8 cellular contexts compared by ENCODE assay signal in the genomic region with DNA sequence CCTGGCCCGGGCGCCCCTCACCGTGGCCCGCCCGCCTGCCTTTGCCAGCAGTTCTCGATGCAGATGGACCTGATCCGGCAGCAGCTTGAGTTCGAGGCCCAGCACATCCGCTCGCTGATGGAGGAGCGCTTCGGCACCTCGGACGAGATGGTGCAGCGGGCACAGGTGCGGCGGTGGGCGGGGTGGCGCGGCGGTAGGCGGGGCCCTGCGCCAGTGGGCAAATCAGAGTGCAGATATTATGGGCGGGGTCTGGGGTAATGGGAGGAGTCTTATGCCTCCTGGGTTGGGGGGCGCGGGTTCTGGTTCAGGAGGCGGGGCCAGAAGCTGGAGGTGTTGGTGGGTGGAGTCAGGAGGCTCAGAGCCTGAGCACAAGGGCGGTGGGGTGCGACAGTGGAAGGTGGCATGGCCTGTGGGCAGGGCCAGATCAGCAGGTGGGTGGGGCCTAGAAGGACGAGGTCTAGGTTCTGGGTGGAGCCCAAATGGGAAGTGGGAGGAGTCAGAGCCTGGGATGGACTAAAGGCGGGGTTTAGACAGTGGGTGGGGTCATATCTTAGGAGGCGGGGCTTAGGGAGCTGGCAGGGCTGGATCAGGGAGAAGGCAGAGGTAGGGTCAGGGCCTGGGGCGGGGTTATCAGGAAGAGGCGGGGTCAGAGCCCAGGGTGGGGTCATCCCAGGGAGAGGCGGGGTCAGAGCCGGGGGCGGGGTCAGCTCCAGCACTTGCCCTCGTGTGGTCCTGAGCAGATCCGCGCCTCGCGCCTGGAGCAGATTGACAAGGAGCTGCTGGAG. TPM values are rescaled to one million over a fixed set of nuclear protein-coding genes. Genes with fewer than 3 reads are reported as not detected.
A peak's percentile ranks its signal among the peaks of the same experiment; 100 is the strongest.
DNase-seq lines count a peak whose midpoint lies in the region; ATAC-seq and TF ChIP-seq lines count a peak whose summit lies in the region.

No MANE protein-coding gene starts in this region.

- TF ChIP-seq POLR2A in spleen (IDR thresholded peaks at IDR 0.05) = no peak

- TF ChIP-seq CTCF in brain (conservative IDR thresholded peaks at IDR 0.05) = no peak
- no peak for TF ChIP-seq CTCF in spleen (IDR thresholded peaks at IDR 0.05 in 8 of 11, conservative IDR thresholded peaks at IDR 0.05 in 3 of 11)

- H3K27ac Mint-ChIP-seq in brain = peak overlapping the region in 4 of 5 experiments; percentile 86 to 88 (median 86)

- peaks cover 0 to 9% (median 0%) of the 10 kb centered on the region in 6 donors for H3K36me3 ChIP-seq in spleen

- H3K9me3 ChIP-seq in spleen = no peaks in the 10 kb centered on the region

- peaks cover 0 to 6% (median 0%) of the 10 kb centered on the region in 5 experiments for H3K9me3 Mint-ChIP-seq in brain

- DNase-seq in COLO829 (ENCODE audit: low spot score) (peak; percentile 97), HK-2 (ENCODE audit: unreplicated experiment) (peak; percentile 80), SK-N-DZ (ENCODE audit: low spot score) (peak; percentile 81), left lobe of liver (ENCODE audit: low spot score) (no peak), spleen (no peak)

- ATAC-seq in left lobe of liver = peak; percentile 57
- ATAC-seq in GM21619 (IDR thresholded peaks at IDR 0.05; ENCODE audit: unreplicated experiment) = no peak
- ATAC-seq in HG03439 (IDR thresholded peaks at IDR 0.05; ENCODE audit: unreplicated experiment) = no peak

- peaks cover 14% of the 10 kb centered on the region for H3K27me3 Mint-ChIP-seq in brain

- no peak overlapping the region for H3K27ac ChIP-seq in spleen

- H3K36me3 Mint-ChIP-seq in brain = peaks cover 35% of the 10 kb centered on the region

- peak overlapping the region in 4 of 5 experiments; percentile 37 to 65 (median 41) for H3K4me3 Mint-ChIP-seq in brain

- peaks cover 4 to 51% (median 30%) of the 10 kb centered on the region in 6 donors for H3K4me1 ChIP-seq in spleen

- peaks cover 36% of the 10 kb centered on the region for H3K4me1 Mint-ChIP-seq in brain

- H3K4me3 ChIP-seq in spleen = peak overlapping the region in 1 of 8 donors; percentile 48

- 2 to 9% (median 3%) methylated on average over 18 to 42 of the region's 42 CpGs for WGBS in spleen, 5 donors

- intact Hi-C loops in spleen (cut with DNase I; ENCODE audit: low total_unique reads) = no loop called here

- peaks cover 7 to 93% (median 75%) of the 10 kb centered on the region in 7 donors for H3K27me3 ChIP-seq in spleen (replicated peaks in 1 of 7)

RNA-seq across cellular contexts. Expression of gene APC2, which starts 5.6 kb away (rescaled TPM):
- polyA plus RNA-seq in SK-N-DZ (2014; cell fraction: cytosol; rRNA removed) = 17.3 and 18.1 TPM in 2 replicates
- 27.4 and 32.2 TPM in 2 replicates for polyA plus RNA-seq in SK-N-DZ (2014; cell fraction: nucleus; rRNA removed)
- 69.7 TPM for polyA plus RNA-seq in brain (ENCODE audit: insufficient read depth, low read depth, low replicate concordance)
- 0.13 TPM for total RNA-seq in left lobe of liver
- total RNA-seq in spleen = under 1 TPM; 0.07 to 0.56 (median 0.20) TPM
- under 1 TPM; 0.02 to 0.29 (median 0.02) TPM for polyA plus RNA-seq in spleen

RNA-seq across cellular contexts. Expression of gene RPS15, which starts 17.3 kb away (rescaled TPM):
- polyA plus RNA-seq in SK-N-DZ (2014; cell fraction: cytosol; rRNA removed) = 4,048 and 6,099 TPM in 2 replicates
- 3,447 and 8,602 TPM in 2 replicates for polyA plus RNA-seq in SK-N-DZ (2014; cell fraction: nucleus; rRNA removed)
- polyA plus RNA-seq in brain (ENCODE audit: insufficient read depth, low read depth, low replicate concordance) = 3,425 TPM
- total RNA-seq in left lobe of liver = 410 TPM
- 1,000 to 10,000 TPM in 6 of 7 donors, 100 to 1,000 TPM in 1; 932 to 4,344 (median 1,309) TPM for total RNA-seq in spleen
- 1,000 to 10,000 TPM; 4,275 to 5,849 (median 5,793) TPM for polyA plus RNA-seq in spleen

RNA-seq across cellular contexts. Expression of gene C19orf25, which starts 23.5 kb away (rescaled TPM):
- 93.7 and 103 TPM in 2 replicates for polyA plus RNA-seq in SK-N-DZ (2014; cell fraction: cytosol; rRNA removed)
- polyA plus RNA-seq in SK-N-DZ (2014; cell fraction: nucleus; rRNA removed) = 79.3 and 86.8 TPM in 2 replicates
- polyA plus RNA-seq in brain (ENCODE audit: insufficient read depth, low read depth, low replicate concordance) (101 TPM), spleen (10 to 100 TPM; 24.7 to 56.6 (median 38.8) TPM)
- total RNA-seq in left lobe of liver (19.2 TPM), spleen (10 to 100 TPM; 31.3 to 52.8 (median 40.3) TPM)

RNA-seq across cellular contexts. Expression of gene PCSK4, which starts 34.6 kb away (rescaled TPM):
- 2.4 and 2.9 TPM in 2 replicates for polyA plus RNA-seq in SK-N-DZ (2014; cell fraction: cytosol; rRNA removed)
- polyA plus RNA-seq in SK-N-DZ (2014; cell fraction: nucleus; rRNA removed) = 50.0 and 68.3 TPM in 2 replicates
- polyA plus RNA-seq in brain (ENCODE audit: insufficient read depth, low read depth, low replicate concordance) (3.9 TPM), spleen (1 to 10 TPM; 1.9 to 2.4 (median 2.0) TPM)
- total RNA-seq in left lobe of liver (4.8 TPM), spleen (1 to 10 TPM; 1.1 to 4.2 (median 1.8) TPM)

RNA-seq across cellular contexts. Expression of gene REEP6, which starts 35.5 kb away (rescaled TPM):
- polyA plus RNA-seq in SK-N-DZ (2014; cell fraction: cytosol; rRNA removed) = 4.8 TPM in 2 replicates
- polyA plus RNA-seq in SK-N-DZ (2014; cell fraction: nucleus; rRNA removed) = 2.1 and 5.5 TPM in 2 replicates
- polyA plus RNA-seq in brain (ENCODE audit: insufficient read depth, low read depth, low replicate concordance) (10.4 TPM), spleen (1 to 10 TPM; 1.2 to 1.6 (median 1.5) TPM)
- total RNA-seq in left lobe of liver (118 TPM), spleen (1 to 10 TPM in 5 of 7 donors, under 1 TPM in 1, not detected in 1; 0.65 to 2.6 (median 1.6) TPM)

Comparison
In these comparisons a context has a peak if more than half of its experiments do, and no peak if none do; other contexts are left out.
1. DNase-seq: peak in COLO829 (single experiment), HK-2 (single experiment) and SK-N-DZ (single experiment); none in left lobe of liver (single experiment) and spleen (single experiment).